Comparison of ENCODE assay signal across 33 cellular contexts in genomic region chr6:138124096-138124495, GRCh38.
"Had no signal": no experiment of that assay in that cellular context is flagged by ENCODE, and none has a peak within 500 bp of the region (broad histone marks: within the 10 kb centered on the region; RNA-seq: fewer than 3 reads in every experiment).

No MANE protein-coding gene starts in this region.

- ATAC-seq: activated naive CD4-positive, alpha-beta T cell treated with anti-CD3 and anti-CD28 coated beads, Interleukin-2, amount 50 U/mL, for 72 hours; activated naive CD8-positive, alpha-beta T cell treated with anti-CD3 and anti-CD28 coated beads, Interleukin-2, amount 50 U/mL, for 24 hours; activated T-cell treated with anti-CD3 and anti-CD28 coated beads, Interleukin-2, amount 50 U/mL, for 4 hours; activated T-cell treated with anti-CD3 and anti-CD28 coated beads, Interleukin-2, amount 50 U/mL, for 72 hours; activated T-helper 17 cell treated with anti-CD3 and anti-CD28 coated beads, Interleukin-2, amount 50 U/mL, for 72 hours; body of pancreas had no signal

- H3K9me3 ChIP-seq: adrenal gland, ascending aorta, body of pancreas, breast epithelium had no signal

- H3K27ac ChIP-seq: adrenal gland, ascending aorta, body of pancreas, brain microvascular endothelial cell, breast epithelium, cardiac muscle cell had no signal

- H3K27me3 ChIP-seq: adrenal gland, ascending aorta, body of pancreas, breast epithelium, cardiac muscle cell had no signal

- FAIRE-seq: astrocyte, bronchial epithelial cell had no signal

- H3K4me3 ChIP-seq: adrenal gland, ascending aorta, body of pancreas, breast epithelium, cardiac muscle cell had no signal

- H3K36me3 ChIP-seq: adrenal gland, ascending aorta, brain microvascular endothelial cell, breast epithelium, cardiac muscle cell had no signal

- H3K4me1 ChIP-seq: adrenal gland, ascending aorta, body of pancreas, breast epithelium had no signal

- DNase-seq: activated effector memory CD4-positive, alpha-beta T cell treated with anti-CD3 and anti-CD28 coated beads, Interleukin-2, amount 50 U/mL, for 16 hours; activated effector memory CD4-positive, alpha-beta T cell treated with Interleukin-2 at 50 U/mL for 16 hours; activated gamma-delta T cell; activated gamma-delta T cell treated with Interleukin-2 at 50 U/mL for 16 hours; activated naive CD4-positive, alpha-beta T cell; activated naive CD4-positive, alpha-beta T cell treated with anti-CD3 and anti-CD28 coated beads for 36 hours; activated naive CD4-positive, alpha-beta T cell treated with anti-CD3 and anti-CD28 coated beads, Interleukin-2, amount 10 ng/mL, durations not matched to agents 7 days and 5 days; activated naive CD4-positive, alpha-beta T cell treated with anti-CD3 and anti-CD28 coated beads, Interleukin-2, amount 50 U/mL, for 16 hours; activated naive CD4-positive, alpha-beta T cell treated with Interleukin-2 at 50 U/mL for 16 hours; activated naive CD8-positive, alpha-beta T cell treated with anti-CD3 and anti-CD28 coated beads for 36 hours; activated naive CD8-positive, alpha-beta T cell treated with anti-CD3 and anti-CD28 coated beads, Interleukin-2, amount 10 ng/mL, durations not matched to agents 7 days and 5 days; activated naive CD8-positive, alpha-beta T cell treated with anti-CD3 and anti-CD28 coated beads, Interleukin-2, amount 50 U/mL, for 24 hours; activated T-cell treated with anti-CD3 and anti-CD28 coated beads, Interleukin-2, amount 50 U/mL, for 1 hour; activated T-cell treated with anti-CD3 and anti-CD28 coated beads, Interleukin-2, amount 50 U/mL, for 24 hours; activated T-cell treated with anti-CD3 and anti-CD28 coated beads, Interleukin-2, amount 50 U/mL, for 4 hours; activated T-cell treated with anti-CD3 and anti-CD28 coated beads, Interleukin-2, amount 50 U/mL, for 72 hours; adrenal gland; amniotic stem cell; amygdala; anterior cingulate cortex; aorta; body of pancreas; brain microvascular endothelial cell; caudate nucleus; central memory CD4-positive, alpha-beta T cell; cerebellar nuclear complex had no signal
